9 cellular contexts compared by ENCODE assay signal in genomic region chr2:70643715-70644114, GRCh38.
DNase-seq lines count a peak whose midpoint lies in the region; ATAC-seq and TF ChIP-seq lines count a peak whose summit lies in the region.
"Had no signal": no experiment of that assay in that cellular context is flagged by ENCODE, and none has a peak within 500 bp of the region (broad histone marks: within the 10 kb centered on the region; RNA-seq: fewer than 3 reads in every experiment).

No MANE protein-coding gene starts in this region.

- CTCF ChIA-PET in HEK293 (lab: Yijun Ruan, JAX) = interaction anchor here (0.6 to 7.9 kb wide), 22 partner anchors 14 to 729 kb away, joined by 3 to 163 read pairs (median 4); partner anchors contain the start of genes FAM136A and MXD1

- no peak overlapping the region for H3K27ac ChIP-seq in HEK293 (ENCODE audit: extremely low read depth, low read depth, low read length)
- no peak overlapping the region for H3K27ac ChIP-seq in foreskin keratinocyte

- peaks cover 15% of the 10 kb centered on the region for H3K4me1 Mint-ChIP-seq in activated T-helper 17 cell treated with anti-CD3 and anti-CD28 coated beads, Interleukin-2, amount 50 U/mL, for 72 hours

- H3K36me3 ChIP-seq in HEK293 (ENCODE audit: control insufficient read depth in 2 of 2, insufficient read depth in 1 of 2, low read length in 2 of 2) = no peaks in the 10 kb centered on the region

- no peak overlapping the region for H3K4me3 ChIP-seq in HEK293 (ENCODE audit: low read depth, low read length)
- H3K4me3 ChIP-seq: lung had no signal

- H3K4me1 ChIP-seq in HEK293 (ENCODE audit: control insufficient read depth, insufficient read depth, low read length) = no peaks in the 10 kb centered on the region
- no peaks in the 10 kb centered on the region for H3K4me1 ChIP-seq in foreskin keratinocyte

- H3K4me3 Mint-ChIP-seq in activated T-helper 17 cell treated with anti-CD3 and anti-CD28 coated beads, Interleukin-2, amount 50 U/mL, for 72 hours = no peak overlapping the region

- no peaks in the 10 kb centered on the region for H3K9me3 Mint-ChIP-seq in activated T-helper 17 cell treated with anti-CD3 and anti-CD28 coated beads, Interleukin-2, amount 50 U/mL, for 72 hours

- ATAC-seq in foreskin keratinocyte (no peak), GM21390 (IDR thresholded peaks at IDR 0.05; ENCODE audit: unreplicated experiment) (no peak)
- no peak for ATAC-seq in activated T-helper 17 cell treated with anti-CD3 and anti-CD28 coated beads, Interleukin-2, amount 50 U/mL, for 72 hours (replicated peaks)

- H3K27me3 Mint-ChIP-seq in activated T-helper 17 cell treated with anti-CD3 and anti-CD28 coated beads, Interleukin-2, amount 50 U/mL, for 72 hours = no peaks in the 10 kb centered on the region

- no peaks in the 10 kb centered on the region for H3K36me3 Mint-ChIP-seq in activated T-helper 17 cell treated with anti-CD3 and anti-CD28 coated beads, Interleukin-2, amount 50 U/mL, for 72 hours (ENCODE audit: low read depth)

- TF ChIP-seq CTCF in HEK293 (tag by site-specific recombination; IDR thresholded peaks at IDR 0.05) (no peak), foreskin keratinocyte (conservative IDR thresholded peaks at IDR 0.05) (peak; percentile 86)

- DNase-seq in DMS 273 (lab: John Stamatoyannopoulos, UW; ENCODE audit: unreplicated experiment) = peak; percentile 75
- peak; percentile 82 for DNase-seq in RPMI8226
- peak in 1 of 2 donors; percentile 23 for DNase-seq in foreskin keratinocyte
- DNase-seq in occipital lobe (lab: John Stamatoyannopoulos, UW) = no peak
- no peak for DNase-seq in posterior cingulate gyrus

- H3K9me3 ChIP-seq in HEK293 (ENCODE audit: control insufficient read depth, insufficient read depth, low read depth, low read length) = no peaks in the 10 kb centered on the region

- H3K27me3 ChIP-seq in foreskin keratinocyte = no peaks in the 10 kb centered on the region

- intact Hi-C loops in posterior cingulate gyrus (cut with DNase I) = loop anchor here (10.0 kb wide), 1 partner anchor 299 kb away; no protein-coding TSS in a partner anchor

- POLR2A ChIA-PET in HEK293 (lab: Yijun Ruan, JAX) = no interaction called here

- H3K27ac Mint-ChIP-seq in activated T-helper 17 cell treated with anti-CD3 and anti-CD28 coated beads, Interleukin-2, amount 50 U/mL, for 72 hours = no peak overlapping the region

TF ChIP-seq in HEK293, 187 proteins besides CTCF, POLR2A, EP300 and RAD21:
- no peak for TF ChIP-seq ZFP41 (tag by site-specific recombination; IDR thresholded peaks at IDR 0.05; ENCODE audit: borderline replicate concordance)
- no peak for TF ChIP-seq ZNF645 (tag by site-specific recombination; IDR thresholded peaks at IDR 0.05)
- no peak for TF ChIP-seq ZNF488 (tag by site-specific recombination; IDR thresholded peaks at IDR 0.05)
- TF ChIP-seq ZNF654 (tag by site-specific recombination; IDR thresholded peaks at IDR 0.05; ENCODE audit: low read depth) = peak; percentile 43; the same call in 1 of the 2 replicates

Comparison
In these comparisons a context has a peak if more than half of its experiments do, and no peak if none do; other contexts are left out.
1. DNase-seq: peak in DMS 273 (single experiment) and RPMI8226 (single experiment); none in occipital lobe (single experiment) and posterior cingulate gyrus (0 of 10).